In the genomic region with DNA sequence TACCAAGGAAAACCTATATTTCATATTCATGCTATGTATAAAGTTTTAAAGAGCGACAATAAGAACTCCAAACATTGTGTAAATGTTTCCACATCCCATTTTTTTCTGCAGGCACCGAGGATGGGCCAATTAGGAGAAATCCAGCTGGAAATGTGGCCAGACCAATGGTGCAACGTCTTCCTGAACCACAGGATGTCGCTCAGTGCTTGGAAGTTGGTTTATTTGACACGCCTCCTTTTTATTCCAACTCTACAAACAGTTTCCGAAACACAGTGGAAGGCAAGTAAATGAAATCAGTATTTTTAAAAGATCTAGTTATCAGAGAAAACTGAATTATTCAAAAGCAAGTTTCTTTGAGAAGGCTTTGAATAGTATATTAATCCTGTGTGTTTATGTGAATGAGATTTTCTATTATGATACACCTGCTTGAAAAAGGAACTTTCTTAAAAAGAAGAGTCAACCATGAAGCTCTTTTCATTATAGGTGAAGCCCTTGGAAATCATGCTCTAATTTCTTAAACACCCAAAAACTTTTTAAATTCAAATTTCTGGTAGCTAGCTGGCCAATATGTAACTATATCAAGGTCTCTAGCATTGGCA, we compare ENCODE assay signal across 8 cellular contexts. TPM values are rescaled to one million over a fixed set of nuclear protein-coding genes. Genes with fewer than 3 reads are reported as not detected.
DNase-seq lines count a peak whose midpoint lies in the region; ATAC-seq and TF ChIP-seq lines count a peak whose summit lies in the region.

No MANE protein-coding gene starts in this region.

- CTCF ChIA-PET in Panc1 (lab: Charles Lee), result no interaction called here
- CTCF ChIA-PET in activated naive CD4-positive, alpha-beta T cell treated with anti-CD3 and anti-CD28 coated beads, Interleukin-2, amount 10 ng/mL, durations not matched to agents 7 days and 5 days (lab: Charles Lee), result no interaction called here
- CTCF ChIA-PET in activated CD4-positive, alpha-beta T cell treated with anti-CD3 and anti-CD28 coated beads for 36 hours (lab: Charles Lee), result no interaction called here

- no peak overlapping the region for H2AFZ ChIP-seq in GM23338

- no peaks in the 10 kb centered on the region for H3K79me2 ChIP-seq in GM23338 (replicated peaks; ENCODE audit: insufficient read depth)

- H3K4me1 ChIP-seq in GM23338 (ENCODE audit: insufficient read depth) (peaks cover 3% of the 10 kb centered on the region; the same call in 1 of the 2 replicates), Panc1 (ENCODE audit: control insufficient read depth, insufficient read depth, low read length) (no peaks in the 10 kb centered on the region)

- H3F3A ChIP-seq in GM23338 (replicated peaks; ENCODE audit: low read depth), result no peaks in the 10 kb centered on the region

- TF ChIP-seq CTCF in GM23338 (conservative IDR thresholded peaks at IDR 0.05; ENCODE audit: low read depth in 2 of 2), result peak; percentile 81 to 91
- TF ChIP-seq CTCF in Panc1 (IDR thresholded peaks at IDR 0.05), result peak; percentile 62
- peak; percentile 76 for TF ChIP-seq CTCF in progenitor cell of endocrine pancreas (IDR thresholded peaks at IDR 0.05; ENCODE audit: unreplicated experiment)

- POLR2A ChIA-PET in Panc1 (lab: Charles Lee), result no interaction called here
- POLR2A ChIA-PET in activated CD4-positive, alpha-beta T cell treated with anti-CD3 and anti-CD28 coated beads for 36 hours (lab: Charles Lee), result no interaction called here

- no peaks in the 10 kb centered on the region for H3K9me2 ChIP-seq in GM23338 (ENCODE audit: insufficient read depth)

- H3K4me3 ChIP-seq in GM23338 (no peak overlapping the region), Panc1 (ENCODE audit: low read depth in 2 of 2, low read length in 2 of 2) (no peak overlapping the region)

- no peaks in the 10 kb centered on the region for H3K36me3 ChIP-seq in GM23338 (ENCODE audit: insufficient read depth)
- no peaks in the 10 kb centered on the region; the same call in 1 of the 2 replicates for H3K36me3 ChIP-seq in Panc1 (ENCODE audit: control insufficient read depth, insufficient read depth, low read length)

- DNase-seq in GM23338 (ENCODE audit: low spot score), result peak; percentile 85
- DNase-seq in Panc1 (ENCODE audit: low read depth, low spot score), result no peak
- peak; percentile 34 for DNase-seq in fibroblast of the conjunctiva (ENCODE audit: low read depth)
- DNase-seq in progenitor cell of endocrine pancreas (ENCODE audit: low spot score, unreplicated experiment), result peak; percentile 12
- DNase-seq in activated naive CD4-positive, alpha-beta T cell treated with anti-CD3 and anti-CD28 coated beads, Interleukin-2, amount 10 ng/mL, durations not matched to agents 7 days and 5 days, result no peak
- no peak for DNase-seq in activated CD4-positive, alpha-beta T cell treated with anti-CD3 and anti-CD28 coated beads for 36 hours

- no peaks in the 10 kb centered on the region for H4K20me1 ChIP-seq in GM23338 (replicated peaks; ENCODE audit: insufficient read depth)

- intact Hi-C loops in Panc1 (cut with micrococcal nuclease; ENCODE audit: unreplicated experiment), result no loop called here
- intact Hi-C loops in activated CD4-positive, alpha-beta T cell treated with anti-CD3 and anti-CD28 coated beads for 36 hours (cut with DNase I, micrococcal nuclease), result no loop called here

- no peaks in the 10 kb centered on the region for H3K27me3 ChIP-seq in GM23338 (ENCODE audit: insufficient read depth)
- H3K27me3 ChIP-seq in Panc1 (ENCODE audit: control insufficient read depth, insufficient read depth, low read length), result no peaks in the 10 kb centered on the region

- H3K27ac ChIP-seq in GM23338 (ENCODE audit: low read depth) (no peak overlapping the region), Panc1 (ENCODE audit: low read length) (no peak overlapping the region)

- H3K27me3 Mint-ChIP-seq in GM23338 (ENCODE audit: insufficient read depth, low read depth, poor library complexity), result peaks cover 1% of the 10 kb centered on the region
- H3K27me3 Mint-ChIP-seq in progenitor cell of endocrine pancreas, result no peaks in the 10 kb centered on the region
- H3K27me3 Mint-ChIP-seq in activated naive CD4-positive, alpha-beta T cell treated with anti-CD3 and anti-CD28 coated beads, Interleukin-2, amount 10 ng/mL, durations not matched to agents 7 days and 5 days, result no peaks in the 10 kb centered on the region
- H3K27me3 Mint-ChIP-seq in activated CD4-positive, alpha-beta T cell treated with anti-CD3 and anti-CD28 coated beads for 36 hours, result no peaks in the 10 kb centered on the region

- no peak overlapping the region for H3K4me2 ChIP-seq in GM23338

- H3K9me3 ChIP-seq in Panc1 (ENCODE audit: control insufficient read depth, insufficient read depth, low read depth, low read length), result no peaks in the 10 kb centered on the region

- no peaks in the 10 kb centered on the region for H3K9me3 Mint-ChIP-seq in GM23338
- no peaks in the 10 kb centered on the region for H3K9me3 Mint-ChIP-seq in progenitor cell of endocrine pancreas (ENCODE audit: low read depth)
- no peaks in the 10 kb centered on the region for H3K9me3 Mint-ChIP-seq in activated naive CD4-positive, alpha-beta T cell treated with anti-CD3 and anti-CD28 coated beads, Interleukin-2, amount 10 ng/mL, durations not matched to agents 7 days and 5 days
- peaks cover 3% of the 10 kb centered on the region for H3K9me3 Mint-ChIP-seq in activated CD4-positive, alpha-beta T cell treated with anti-CD3 and anti-CD28 coated beads for 36 hours (ENCODE audit: low read depth)

- peaks cover 8% of the 10 kb centered on the region; the same call in 2 of the 3 replicates for H3K4me1 Mint-ChIP-seq in GM23338
- no peaks in the 10 kb centered on the region for H3K4me1 Mint-ChIP-seq in progenitor cell of endocrine pancreas (ENCODE audit: low read depth)
- no peaks in the 10 kb centered on the region for H3K4me1 Mint-ChIP-seq in activated naive CD4-positive, alpha-beta T cell treated with anti-CD3 and anti-CD28 coated beads, Interleukin-2, amount 10 ng/mL, durations not matched to agents 7 days and 5 days
- no peaks in the 10 kb centered on the region for H3K4me1 Mint-ChIP-seq in activated CD4-positive, alpha-beta T cell treated with anti-CD3 and anti-CD28 coated beads for 36 hours

- in situ Hi-C loops in Panc1 (cut with HindIII; ENCODE audit: low pct_unique_long_range_greater_than_20kb, low sequenced_read_pairs), result no loop called here

- peak; percentile 85 for ATAC-seq in GM23338
- no peak for ATAC-seq in Panc1
- ATAC-seq in HG02970 (IDR thresholded peaks at IDR 0.05; ENCODE audit: low FRiP score, unreplicated experiment), result no peak
- ATAC-seq in activated CD4-positive, alpha-beta T cell treated with anti-CD3 and anti-CD28 coated beads for 36 hours, result no peak
- ATAC-seq in GM18868 (IDR thresholded peaks at IDR 0.05; ENCODE audit: unreplicated experiment), result no peak

- no peak overlapping the region for H3K27ac Mint-ChIP-seq in GM23338
- H3K27ac Mint-ChIP-seq in progenitor cell of endocrine pancreas, result no peak overlapping the region
- no peak overlapping the region for H3K27ac Mint-ChIP-seq in activated naive CD4-positive, alpha-beta T cell treated with anti-CD3 and anti-CD28 coated beads, Interleukin-2, amount 10 ng/mL, durations not matched to agents 7 days and 5 days
- H3K27ac Mint-ChIP-seq in activated CD4-positive, alpha-beta T cell treated with anti-CD3 and anti-CD28 coated beads for 36 hours, result no peak overlapping the region

- H3K4me3 Mint-ChIP-seq in GM23338 (no peak overlapping the region), progenitor cell of endocrine pancreas (ENCODE audit: low read depth) (no peak overlapping the region)
- no peak overlapping the region for H3K4me3 Mint-ChIP-seq in activated naive CD4-positive, alpha-beta T cell treated with anti-CD3 and anti-CD28 coated beads, Interleukin-2, amount 10 ng/mL, durations not matched to agents 7 days and 5 days
- no peak overlapping the region for H3K4me3 Mint-ChIP-seq in activated CD4-positive, alpha-beta T cell treated with anti-CD3 and anti-CD28 coated beads for 36 hours

- BruUV-seq in Panc1 (replicated peaks; lab: Mats Ljungman, UMichigan), result no TSS peak

- H3K36me3 Mint-ChIP-seq in GM23338 (ENCODE audit: low read depth), result no peaks in the 10 kb centered on the region
- no peaks in the 10 kb centered on the region for H3K36me3 Mint-ChIP-seq in progenitor cell of endocrine pancreas (ENCODE audit: insufficient read depth)
- no peaks in the 10 kb centered on the region for H3K36me3 Mint-ChIP-seq in activated naive CD4-positive, alpha-beta T cell treated with anti-CD3 and anti-CD28 coated beads, Interleukin-2, amount 10 ng/mL, durations not matched to agents 7 days and 5 days
- no peaks in the 10 kb centered on the region for H3K36me3 Mint-ChIP-seq in activated CD4-positive, alpha-beta T cell treated with anti-CD3 and anti-CD28 coated beads for 36 hours (ENCODE audit: low read depth)

TF ChIP-seq in GM23338, 12 proteins besides CTCF, POLR2A, EP300 and RAD21 (continues in another document):
- TF ChIP-seq POLR2AphosphoS5 (IDR thresholded peaks at IDR 0.05; ENCODE audit: low read depth) (no peak), ZNF114 (CRISPR knock-in tag; IDR thresholded peaks at IDR 0.05) (no peak), CREB1 (CRISPR knock-in tag; IDR thresholded peaks at IDR 0.05; ENCODE audit: low read depth) (no peak), EZH2phosphoT487 (IDR thresholded peaks at IDR 0.05; ENCODE audit: unreplicated experiment) (no peak)

RNA-seq across cellular contexts. Expression of a gene that starts 9.1 kb away (rescaled TPM):
- total RNA-seq in GM23338 (2014; rRNA removed; shearing (Covaris generic)), result not detected in 2 replicates
- polyA plus RNA-seq in GM23338 (2016; fragmentation: Nextera tagmentation; extraction: Ambion mirVana), result not detected in 2 replicates
- total RNA-seq in Panc1 (2021; ENCODE audit: unreplicated experiment), result 0.23 TPM
- polyA plus RNA-seq in Panc1 (2012; ENCODE audit: insufficient read length), result not detected
- not detected in 2 replicates for total RNA-seq in progenitor cell of endocrine pancreas
- not detected for total RNA-seq in activated CD4-positive, alpha-beta T cell treated with anti-CD3 and anti-CD28 coated beads for 36 hours

Comparison
In these comparisons a context has a peak if more than half of its experiments do, and no peak if none do; other contexts are left out.
1. DNase-seq: peak in GM23338 (single experiment), fibroblast of the conjunctiva (single experiment) and progenitor cell of endocrine pancreas (single experiment); none in Panc1 (single experiment), activated naive CD4-positive, alpha-beta T cell treated with anti-CD3 and anti-CD28 coated beads, Interleukin-2, amount 10 ng/mL, durations not matched to agents 7 days and 5 days (single experiment) and activated CD4-positive, alpha-beta T cell treated with anti-CD3 and anti-CD28 coated beads for 36 hours (single experiment).
2. Peak in every context shown above with its lines, with median percentiles within 50 percentile points of each other: CTCF ChIP-seq.